1 cellular context compared by ENCODE assay signal in the genomic region with DNA sequence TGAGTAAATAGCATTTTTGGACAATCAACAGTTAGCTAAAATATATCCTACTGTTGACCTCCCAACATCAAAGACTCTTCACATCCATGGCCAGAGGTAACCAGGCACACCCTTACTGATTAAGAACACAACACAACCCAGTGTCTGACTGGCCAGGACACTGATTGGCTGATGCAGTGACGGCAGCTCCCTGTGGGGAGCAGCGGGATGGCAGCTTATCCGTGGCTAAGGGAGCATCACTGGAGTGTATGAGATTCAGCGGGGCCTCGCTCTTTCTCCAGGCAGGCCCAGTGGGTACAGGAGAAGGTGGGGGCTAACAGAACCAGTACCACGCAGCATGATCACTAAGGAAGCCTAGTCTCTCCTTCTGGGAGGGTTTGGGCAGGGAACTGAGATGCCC.
TF ChIP-seq lines count a peak whose summit lies in the region.

No MANE protein-coding gene starts in this region.

TF ChIP-seq in H1, 55 proteins besides CTCF, POLR2A, EP300 and RAD21:
- TF ChIP-seq, protein P1, sequence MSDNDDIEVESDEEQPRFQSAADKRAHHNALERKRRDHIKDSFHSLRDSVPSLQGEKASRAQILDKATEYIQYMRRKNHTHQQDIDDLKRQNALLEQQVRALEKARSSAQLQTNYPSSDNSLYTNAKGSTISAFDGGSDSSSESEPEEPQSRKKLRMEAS (IDR thresholded peaks at IDR 0.05), result no peak
- no peak for TF ChIP-seq ASH2L (IDR thresholded peaks at IDR 0.05; ENCODE audit: low read length)
- no peak for TF ChIP-seq CHD2 (IDR thresholded peaks at IDR 0.05; ENCODE audit: low read length)
- TF ChIP-seq CHD1 (IDR thresholded peaks at IDR 0.05; ENCODE audit: low read depth, low read length), result no peak
- no peak for TF ChIP-seq CBX5 (IDR thresholded peaks at IDR 0.05; ENCODE audit: low read depth, low read length)
- no peak for TF ChIP-seq JUN (IDR thresholded peaks at IDR 0.05; ENCODE audit: low read depth, low read length)
- no peak for TF ChIP-seq HDAC6 (IDR thresholded peaks at IDR 0.05; ENCODE audit: low read depth, low read length)
- no peak for TF ChIP-seq POU5F1 (IDR thresholded peaks at IDR 0.05; ENCODE audit: low read depth, low read length)
- no peak for TF ChIP-seq SP4 (IDR thresholded peaks at IDR 0.05; ENCODE audit: low read length)
- no peak for TF ChIP-seq ATF2 (IDR thresholded peaks at IDR 0.05; ENCODE audit: low read length)
- TF ChIP-seq CHD7 (IDR thresholded peaks at IDR 0.05; ENCODE audit: insufficient replicate concordance, low read length), result no peak
- no peak for TF ChIP-seq POLR2AphosphoS5 (IDR thresholded peaks at IDR 0.05; ENCODE audit: low read depth, low read length)
